11 cellular contexts compared by ENCODE assay signal in genomic region chr10:30781571-30782542, GRCh38.
DNase-seq lines count a peak whose midpoint lies in the region; ATAC-seq, FAIRE-seq and TF ChIP-seq lines count a peak whose summit lies in the region.
"Had no signal": no experiment of that assay in that cellular context is flagged by ENCODE, and none has a peak within 500 bp of the region (broad histone marks: within the 10 kb centered on the region; RNA-seq: fewer than 3 reads in every experiment).

No MANE protein-coding gene starts in this region.

- TF ChIP-seq POLR2A in sigmoid colon (IDR thresholded peaks at IDR 0.05), result no peak

- no peak for TF ChIP-seq CTCF in HFF-Myc (IDR thresholded peaks at IDR 0.05; ENCODE audit: low read depth, low read length, missing control alignments)
- no peak for TF ChIP-seq CTCF in WTC11 (IDR thresholded peaks at IDR 0.05)
- TF ChIP-seq CTCF in sigmoid colon (IDR thresholded peaks at IDR 0.05), result no peak

- H3K27ac Mint-ChIP-seq in WTC11, result no peak overlapping the region

- DNase-seq in HFF-Myc (ENCODE audit: extremely low read depth, low read depth), result peak; percentile 56
- DNase-seq in WTC11 (ENCODE audit: low spot score), result peak; percentile 20
- DNase-seq in frontal cortex (ENCODE audit: low spot score in 2 of 2), result peak; percentile 63 to 70
- DNase-seq in sigmoid colon, result no peak
- DNase-seq in GM19240 (ENCODE audit: insufficient read length, low spot score), result no peak
- DNase-seq in activated naive CD4-positive, alpha-beta T cell treated with Interleukin-2 at 50 U/mL for 16 hours, result no peak
- no peak for DNase-seq in hepatic stellate cell (ENCODE audit: low spot score)
- no peak for DNase-seq in SHP77 (lab: John Stamatoyannopoulos, UW)
- DNase-seq: DND-41; stimulated activated CD4-positive, alpha-beta T cell treated with anti-CD3 and anti-CD28 coated beads, Interleukin-15, amount 100 ng/mL, for 24 hours had no signal

- H3K4me1 Mint-ChIP-seq in WTC11, result peaks cover 14% of the 10 kb centered on the region

- WGBS in sigmoid colon, 2 donors, result 81 to 85% methylated on average over 23 of the region's 23 CpGs

- POLR2A ChIA-PET in WTC11 (lab: Charles Lee), result no interaction called here

- TF ChIP-seq EP300 in sigmoid colon (IDR thresholded peaks at IDR 0.05), result no peak

- peaks cover 6% of the 10 kb centered on the region for H3K9me3 Mint-ChIP-seq in WTC11

- peaks cover 0 to 49% (median 39%) of the 10 kb centered on the region in 4 donors for H3K4me1 ChIP-seq in sigmoid colon

- peak overlapping the region; percentile 92 to 99 (median 93) for H3K27ac ChIP-seq in sigmoid colon

- no peak for FAIRE-seq in frontal cortex (lab: Jason Lieb, UNC)

- intact Hi-C loops in sigmoid colon (cut with DNase I), result loop anchor here (5.0 kb wide), 2 partner anchors 55 to 1025 kb away; no protein-coding TSS in a partner anchor

- CTCF ChIA-PET in WTC11 (lab: Charles Lee), result interaction anchor here (0.9 to 1.5 kb wide), 3 partner anchors 30 to 686 kb away, joined by 3 to 4 read pairs (median 4); no protein-coding TSS in a partner anchor

- no peak for ATAC-seq in WTC11
- ATAC-seq: activated CD4-positive, CD25-positive, alpha-beta regulatory T cell treated with anti-CD3 and anti-CD28 coated beads, Interleukin-2, amount 50 U/mL, for 24 hours had no signal

- H3K4me3 ChIP-seq in HFF-Myc (replicated peaks; ENCODE audit: low read depth, low read length), result no peak overlapping the region
- H3K4me3 ChIP-seq in sigmoid colon, result no peak overlapping the region

- H3K9me3 ChIP-seq in sigmoid colon, result peaks cover 0 to 3% (median 0%) of the 10 kb centered on the region in 4 donors

- no peaks in the 10 kb centered on the region for H3K27me3 ChIP-seq in sigmoid colon

- peaks cover 29% of the 10 kb centered on the region for H3K27me3 Mint-ChIP-seq in WTC11 (ENCODE audit: low read depth)

- H3K36me3 ChIP-seq in sigmoid colon, result no peaks in the 10 kb centered on the region

- no peak overlapping the region for H3K4me3 Mint-ChIP-seq in WTC11

- H3K36me3 Mint-ChIP-seq in WTC11, result no peaks in the 10 kb centered on the region

TF ChIP-seq in WTC11, 78 proteins besides CTCF, POLR2A, EP300 and RAD21:
- no peak for TF ChIP-seq FOXP4 (CRISPR knock-in tag; IDR thresholded peaks at IDR 0.05)
- no peak for TF ChIP-seq NR2C2 (CRISPR knock-in tag; IDR thresholded peaks at IDR 0.05)

Comparison
In these comparisons a context has a peak if more than half of its experiments do, and no peak if none do; other contexts are left out.
1. DNase-seq: peak in HFF-Myc (single experiment), WTC11 (single experiment) and frontal cortex (2 of 2); none in sigmoid colon (single experiment), GM19240 (single experiment), activated naive CD4-positive, alpha-beta T cell treated with Interleukin-2 at 50 U/mL for 16 hours (single experiment), hepatic stellate cell (single experiment) and SHP77 (0 of 2).